ENCODE assay signal across 9 cellular contexts in genomic region chr13:107210216-107211010, GRCh38.
DNase-seq lines count a peak whose midpoint lies in the region; ATAC-seq, FAIRE-seq and TF ChIP-seq lines count a peak whose summit lies in the region.
"Had no signal": no experiment of that assay in that cellular context is flagged by ENCODE, and none has a peak within 500 bp of the region (broad histone marks: within the 10 kb centered on the region; RNA-seq: fewer than 3 reads in every experiment).

No MANE protein-coding gene starts in this region.

- H3K27me3 ChIP-seq in bronchial epithelial cell (ENCODE audit: control insufficient read depth, insufficient read depth, low read length): no peaks in the 10 kb centered on the region

- H3K36me3 ChIP-seq in bronchial epithelial cell (ENCODE audit: control insufficient read depth, insufficient read depth, low read length): no peaks in the 10 kb centered on the region

- ATAC-seq in omental fat pad (ENCODE audit: low FRiP score): peak; percentile 41
- ATAC-seq in GM21360 (IDR thresholded peaks at IDR 0.05; ENCODE audit: unreplicated experiment): no peak
- ATAC-seq in GM18498 (IDR thresholded peaks at IDR 0.05; ENCODE audit: unreplicated experiment): no peak

- H3K4me3 ChIP-seq in bronchial epithelial cell (ENCODE audit: low read depth, low read length): no peak overlapping the region

- DNase-seq in DMS153 treated with DMSO at 0.1 percent for 48 hours (lab: John Stamatoyannopoulos, UW; ENCODE audit: unreplicated experiment) (peak; percentile 99), NCI-H2029 treated with DMSO at 0.1 percent for 48 hours (lab: John Stamatoyannopoulos, UW) (peak; percentile 92), bronchial epithelial cell (ENCODE audit: low read depth) (peak; percentile 14), omental fat pad (ENCODE audit: low spot score) (no peak), activated gamma-delta T cell (lab: John Stamatoyannopoulos, UW) (no peak)
- no peak for DNase-seq in stimulated activated CD4-positive, alpha-beta T cell treated with anti-CD3 and anti-CD28 coated beads, Interleukin-12 subunit alpha, Interleukin-12 subunit beta, amount 100 ng/mL, for 4 hours
- DNase-seq: cortex of kidney had no signal

- TF ChIP-seq CTCF in bronchial epithelial cell (IDR thresholded peaks at IDR 0.05; ENCODE audit: insufficient read depth, low read length, severe bottlenecking): no peak
- no peak for TF ChIP-seq CTCF in omental fat pad (IDR thresholded peaks at IDR 0.05)

- no peak for FAIRE-seq in bronchial epithelial cell (lab: Jason Lieb, UNC)

Comparison
In these comparisons a context has a peak if more than half of its experiments do, and no peak if none do; other contexts are left out.
1. DNase-seq: peak in DMS153 treated with DMSO at 0.1 percent for 48 hours (single experiment), NCI-H2029 treated with DMSO at 0.1 percent for 48 hours (single experiment) and bronchial epithelial cell (single experiment); none in omental fat pad (single experiment), stimulated activated CD4-positive, alpha-beta T cell treated with anti-CD3 and anti-CD28 coated beads, Interleukin-12 subunit alpha, Interleukin-12 subunit beta, amount 100 ng/mL, for 4 hours (single experiment) and activated gamma-delta T cell (single experiment).